ENCODE assay signal across 10 cellular contexts in the genomic region with DNA sequence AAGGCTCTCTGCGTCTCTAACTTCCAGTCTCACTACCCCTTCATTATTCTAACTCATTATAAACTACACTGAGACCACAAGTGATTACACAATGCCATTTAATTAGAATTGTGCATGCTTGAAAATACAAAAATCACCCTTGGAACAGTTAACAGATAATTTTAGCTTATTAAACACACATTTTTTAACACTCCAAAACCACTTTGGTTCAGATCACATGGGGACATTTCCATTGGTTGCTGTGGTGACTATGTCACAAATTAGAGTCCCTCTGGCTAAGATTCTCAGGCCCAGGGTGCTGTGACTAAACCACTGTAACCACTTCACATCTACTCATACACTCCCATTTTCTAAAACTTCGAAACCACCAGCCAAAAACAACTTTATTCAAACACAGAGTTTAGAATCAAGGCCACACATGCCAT. TPM values are rescaled to one million over a fixed set of nuclear protein-coding genes. Genes with fewer than 3 reads are reported as not detected.
A peak's percentile ranks its signal among the peaks of the same experiment; 100 is the strongest.
DNase-seq lines count a peak whose midpoint lies in the region; ATAC-seq, FAIRE-seq and TF ChIP-seq lines count a peak whose summit lies in the region.
"Had no signal": no experiment of that assay in that cellular context is flagged by ENCODE, and none has a peak within 500 bp of the region (broad histone marks: within the 10 kb centered on the region; RNA-seq: fewer than 3 reads in every experiment).

No MANE protein-coding gene starts in this region.

- WGBS in right lobe of liver (ENCODE audit: insufficient coverage, low coverage, low lambda C conversion rate, missing lambda C conversion rate): 42% methylated on average over 2 of the region's 2 CpGs

- H3K27ac ChIP-seq in right lobe of liver: no peak overlapping the region
- H3K27ac ChIP-seq: neutrophil had no signal

- no peak for FAIRE-seq in urothelium cell line (lab: Jason Lieb, UNC)
- FAIRE-seq: TTC549 had no signal

- no peaks in the 10 kb centered on the region for H3K27me3 ChIP-seq in right lobe of liver
- H3K27me3 ChIP-seq: neutrophil had no signal

- peaks cover 0 to 33% (median 5%) of the 10 kb centered on the region in 4 donors for H3K4me1 ChIP-seq in right lobe of liver

- DNase-seq in EH (ENCODE audit: low read depth): peak; percentile 44
- DNase-seq in activated T-cell treated with anti-CD3 and anti-CD28 coated beads, Interleukin-2, amount 50 U/mL, for 48 hours: peak; percentile 42 to 43
- DNase-seq in progenitor cell of endocrine pancreas (ENCODE audit: low spot score, unreplicated experiment): no peak
- no peak for DNase-seq in right lobe of liver
- no peak for DNase-seq in urothelium cell line (ENCODE audit: low spot score)

- no peak for TF ChIP-seq POLR2A in right lobe of liver (IDR thresholded peaks at IDR 0.05)

- H3K36me3 ChIP-seq in right lobe of liver: no peaks in the 10 kb centered on the region

- intact Hi-C loops in right lobe of liver (cut with DNase I): no loop called here

- no peaks in the 10 kb centered on the region for H3K27me3 Mint-ChIP-seq in nephron (ENCODE audit: low read depth)
- no peaks in the 10 kb centered on the region for H3K27me3 Mint-ChIP-seq in progenitor cell of endocrine pancreas

- H3K4me3 ChIP-seq in right lobe of liver: no peak overlapping the region

- peak; percentile 80 for ATAC-seq in HG03442 (IDR thresholded peaks at IDR 0.05; ENCODE audit: unreplicated experiment)
- no peak for ATAC-seq in right lobe of liver
- no peak for ATAC-seq in HG03457 (IDR thresholded peaks at IDR 0.05; ENCODE audit: unreplicated experiment)

- H3K27ac Mint-ChIP-seq in nephron (peak overlapping the region; percentile 35 to 68 (median 37)), progenitor cell of endocrine pancreas (no peak overlapping the region)

- H3K9me3 Mint-ChIP-seq in nephron (no peaks in the 10 kb centered on the region), progenitor cell of endocrine pancreas (ENCODE audit: low read depth) (no peaks in the 10 kb centered on the region)

- no peaks in the 10 kb centered on the region for H3K9me3 ChIP-seq in right lobe of liver
- H3K9me3 ChIP-seq: neutrophil had no signal

- H3K4me1 Mint-ChIP-seq in nephron (peaks cover 40% of the 10 kb centered on the region), progenitor cell of endocrine pancreas (ENCODE audit: low read depth) (peaks cover 20% of the 10 kb centered on the region)

- H3K4me3 Mint-ChIP-seq in nephron (no peak overlapping the region), progenitor cell of endocrine pancreas (ENCODE audit: low read depth) (no peak overlapping the region)

- H3K36me3 Mint-ChIP-seq in nephron (ENCODE audit: low read depth) (no peaks in the 10 kb centered on the region), progenitor cell of endocrine pancreas (ENCODE audit: insufficient read depth) (no peaks in the 10 kb centered on the region)

- no peak for TF ChIP-seq CTCF in nephron (IDR thresholded peaks at IDR 0.05; ENCODE audit: unreplicated experiment in 3 of 3)
- no peak for TF ChIP-seq CTCF in progenitor cell of endocrine pancreas (IDR thresholded peaks at IDR 0.05; ENCODE audit: unreplicated experiment)
- no peak for TF ChIP-seq CTCF in right lobe of liver (IDR thresholded peaks at IDR 0.05)

RNA-seq across cellular contexts. Expression of gene JAK1, which starts 43.0 kb away (rescaled TPM):
- total RNA-seq in progenitor cell of endocrine pancreas (30.2 and 32.5 TPM in 2 replicates), right lobe of liver (10 to 100 TPM; 48.0 to 71.6 (median 66.5) TPM)

Comparison
In these comparisons a context has a peak if more than half of its experiments do, and no peak if none do; other contexts are left out.
1. DNase-seq: peak in EH (single experiment) and activated T-cell treated with anti-CD3 and anti-CD28 coated beads, Interleukin-2, amount 50 U/mL, for 48 hours (2 of 2); none in progenitor cell of endocrine pancreas (single experiment), right lobe of liver (0 of 3) and urothelium cell line (single experiment).